ENCODE assay signal across 8 cellular contexts in the genomic region with DNA sequence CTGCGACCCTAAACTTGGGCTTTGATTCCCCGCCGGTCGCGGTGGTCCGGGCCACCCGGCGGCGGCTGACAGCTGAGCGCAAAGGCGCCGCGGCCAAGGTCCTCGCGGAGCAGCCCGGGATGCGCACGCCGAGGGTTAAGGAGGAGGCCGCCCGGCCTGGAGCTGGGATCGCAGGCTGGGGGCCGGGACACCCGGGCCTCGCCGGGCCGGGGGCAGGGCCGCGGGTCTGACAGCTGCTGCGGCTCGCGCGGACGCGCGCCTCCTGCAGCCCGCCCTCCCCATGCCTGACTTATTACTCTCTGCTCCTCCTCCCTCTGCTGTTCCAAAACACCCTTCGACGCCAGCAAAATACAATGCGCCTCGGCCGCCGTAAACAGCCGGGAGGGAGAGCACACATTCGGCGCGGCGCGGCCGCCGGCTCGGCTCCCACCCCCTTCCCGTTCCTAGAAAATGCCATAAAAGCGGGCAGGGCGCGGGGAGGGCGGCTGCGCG. TPM values are rescaled to one million over a fixed set of nuclear protein-coding genes. Genes with fewer than 3 reads are reported as not detected.
A peak's percentile ranks its signal among the peaks of the same experiment; 100 is the strongest.
DNase-seq lines count a peak whose midpoint lies in the region; TF ChIP-seq lines count a peak whose summit lies in the region.

No MANE protein-coding gene starts in this region.

- DNase-seq in SIG-M5 treated with dmso at 0.1 percent for 504 hours (lab: John Stamatoyannopoulos, UW; ENCODE audit: unreplicated experiment) (peak; percentile 23), SIG-M5 (lab: John Stamatoyannopoulos, UW) (no peak), HL-60 (ENCODE audit: low read depth in 1 of 2, low spot score in 1 of 2) (peak in 1 of 2 experiments; percentile 39), globus pallidus (ENCODE audit: low spot score) (peak; percentile 76), thyroid gland (peak; percentile 61 to 68)
- peak; percentile 72 for DNase-seq in activated naive CD4-positive, alpha-beta T cell treated with anti-CD3 and anti-CD28 coated beads, Interleukin-2, amount 50 U/mL, for 16 hours

- H3K4me1 ChIP-seq in neutrophil (ENCODE audit: control insufficient read depth in 1 of 2, insufficient read depth in 1 of 2, low read depth in 1 of 2, low read length in 1 of 2) (peaks cover 17 to 28% of the 10 kb centered on the region in 2 experiments), thyroid gland (peaks cover 7% of the 10 kb centered on the region in 2 donors)

- H3K27ac ChIP-seq in HL-60 (replicated peaks), result no peak overlapping the region
- H3K27ac ChIP-seq in neutrophil, result no peak overlapping the region
- peak overlapping the region in 2 of 3 donors; percentile 71 to 83 for H3K27ac ChIP-seq in thyroid gland

- peaks cover 43% of the 10 kb centered on the region for H3K27me3 ChIP-seq in HL-60 (ENCODE audit: insufficient read depth, poor library complexity, severe bottlenecking)
- peaks cover 98% of the 10 kb centered on the region for H3K27me3 ChIP-seq in neutrophil
- H3K27me3 ChIP-seq in thyroid gland, result no peaks in the 10 kb centered on the region

- intact Hi-C loops in thyroid gland (cut with DNase I), result loop anchor here (5.0 to 10.0 kb wide), 4 partner anchors 76 to 311 kb away; no protein-coding TSS in a partner anchor

- H3K9me3 ChIP-seq in neutrophil (no peaks in the 10 kb centered on the region), thyroid gland (no peaks in the 10 kb centered on the region)

- TF ChIP-seq CTCF in HL-60 (IDR thresholded peaks at IDR 0.05; ENCODE audit: insufficient read depth, low read length) (no peak), neutrophil (IDR thresholded peaks at IDR 0.05) (no peak), thyroid gland (IDR thresholded peaks at IDR 0.05) (peak in 2 of 6 experiments; percentile 4 to 18)

- H3K4me3 ChIP-seq in HL-60 (replicated peaks; ENCODE audit: insufficient read depth, low read length) (peak overlapping the region; percentile 65), neutrophil (ENCODE audit: low read depth in 1 of 2, low read length in 1 of 2) (peak overlapping the region; percentile 37 to 58), thyroid gland (replicated peaks in 1 of 3) (peak overlapping the region; percentile 10 to 87 (median 76))

- 0 out of 2 replicates have a peak, but pooled peaks have one; percentile 25 for TF ChIP-seq POLR2A in Raji (IDR thresholded peaks at IDR 0.05; ENCODE audit: insufficient read depth, low read depth, low read length)
- TF ChIP-seq POLR2A in thyroid gland (IDR thresholded peaks at IDR 0.05), result peak in 1 of 2 donors; percentile 58

- WGBS in thyroid gland, 2 donors, result 0 to 1% methylated on average over 15 to 37 of the region's 59 CpGs

- H3K36me3 ChIP-seq in neutrophil, result no peaks in the 10 kb centered on the region
- H3K36me3 ChIP-seq in thyroid gland, result no peaks in the 10 kb centered on the region

RNA-seq across cellular contexts. Expression of gene BACH2, which starts 0.7 kb away (rescaled TPM):
- total RNA-seq in thyroid gland, result 1 to 10 TPM in 3 of 4 donors, under 1 TPM in 1; 0.98 to 6.6 (median 3.9) TPM

Comparison
In these comparisons a context has a peak if more than half of its experiments do, and no peak if none do; other contexts are left out.
1. H3K27ac ChIP-seq: peak in thyroid gland (2 of 3); none in HL-60 (single experiment) and neutrophil (single experiment).
2. Peak in every context shown above with its lines, with median percentiles within 50 percentile points of each other: H3K4me3 ChIP-seq.